Comparison of ENCODE assay signal across 15 cellular contexts in genomic region chr1:172489847-172490246, GRCh38.
DNase-seq lines count a peak whose midpoint lies in the region; FAIRE-seq and TF ChIP-seq lines count a peak whose summit lies in the region.
"Had no signal": no experiment of that assay in that cellular context is flagged by ENCODE, and none has a peak within 500 bp of the region (broad histone marks: within the 10 kb centered on the region; RNA-seq: fewer than 3 reads in every experiment).

No MANE protein-coding gene starts in this region.

- H3K4me1 ChIP-seq in adipocyte (ENCODE audit: control insufficient read depth, insufficient read depth, low read length): no peaks in the 10 kb centered on the region

- no peak for FAIRE-seq in RCC 7860 (lab: Jason Lieb, UNC)
- FAIRE-seq: GM12878, GM18507 had no signal

- peaks cover 32% of the 10 kb centered on the region for H3K27me3 ChIP-seq in adipocyte (replicated peaks; ENCODE audit: control insufficient read depth, insufficient read depth, low read length)

- H3K9me3 ChIP-seq in adipocyte (ENCODE audit: control insufficient read depth, low read length): no peaks in the 10 kb centered on the region

- no peak overlapping the region for H3K4me3 ChIP-seq in adipocyte (ENCODE audit: low read length)
- H3K4me3 ChIP-seq: GM12878 had no signal

- H3K9ac ChIP-seq in adipocyte (ENCODE audit: low read length): no peak overlapping the region

- TF ChIP-seq CTCF in AG09319 (IDR thresholded peaks at IDR 0.05; ENCODE audit: low read depth, low read length): no peak

- no peaks in the 10 kb centered on the region for H3K36me3 ChIP-seq in adipocyte (ENCODE audit: control insufficient read depth, insufficient read depth, low read length, severe bottlenecking)

- peak; percentile 8 for DNase-seq in AG09319 (ENCODE audit: extremely low read depth, low read depth)
- peak; percentile 66 for DNase-seq in adipocyte (ENCODE audit: low read depth)
- DNase-seq in dedifferentiated amniotic fluid mesenchymal stem cell (ENCODE audit: extremely low spot score): peak; percentile 71
- DNase-seq in iris pigment epithelial cell (ENCODE audit: low read depth): peak; percentile 35
- DNase-seq in RCC 7860 (ENCODE audit: low spot score): no peak
- no peak for DNase-seq in activated CD8-positive, alpha-beta memory T cell treated with anti-CD3 and anti-CD28 coated beads, Interleukin-2, amount 50 U/mL, for 4 hours
- no peak for DNase-seq in SHP77 (lab: John Stamatoyannopoulos, UW)
- DNase-seq: 8988T; ACHN; CD4-positive, alpha-beta memory T cell; DMS79; HCEC 1CT; HFFc6 had no signal

Comparison
In these comparisons a context has a peak if more than half of its experiments do, and no peak if none do; other contexts are left out.
1. DNase-seq: peak in AG09319 (single experiment), adipocyte (single experiment), dedifferentiated amniotic fluid mesenchymal stem cell (single experiment) and iris pigment epithelial cell (single experiment); none in RCC 7860 (single experiment), activated CD8-positive, alpha-beta memory T cell treated with anti-CD3 and anti-CD28 coated beads, Interleukin-2, amount 50 U/mL, for 4 hours (single experiment) and SHP77 (0 of 2).